Comparison of ENCODE assay signal across 15 cellular contexts in the genomic region with DNA sequence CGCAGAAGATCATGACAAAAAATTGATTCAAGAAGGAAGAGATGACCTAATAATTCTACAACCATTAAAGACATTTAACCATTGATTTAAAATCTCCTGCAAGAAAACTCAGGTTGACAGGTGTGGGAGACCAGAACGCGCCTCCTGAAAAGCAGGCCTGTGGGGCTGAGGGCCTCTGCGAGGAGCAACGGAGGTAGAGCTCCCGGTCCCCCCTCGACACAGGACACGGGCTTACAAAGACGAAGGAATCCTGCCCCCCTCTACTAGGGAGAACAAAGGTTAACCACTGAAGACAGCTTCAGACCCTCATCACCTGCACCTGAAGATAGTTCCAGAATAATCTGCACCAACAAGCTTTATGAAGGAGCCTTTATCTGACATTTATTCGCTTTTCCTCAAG. TPM values are rescaled to one million over a fixed set of nuclear protein-coding genes. Genes with fewer than 3 reads are reported as not detected.
DNase-seq lines count a peak whose midpoint lies in the region; ATAC-seq and TF ChIP-seq lines count a peak whose summit lies in the region.
"Had no signal": no experiment of that assay in that cellular context is flagged by ENCODE, and none has a peak within 500 bp of the region (broad histone marks: within the 10 kb centered on the region; RNA-seq: fewer than 3 reads in every experiment).

No MANE protein-coding gene starts in this region.

- H3K9me3 ChIP-seq in fibroblast of lung (ENCODE audit: control insufficient read depth, insufficient read depth, low read depth, low read length) (no peaks in the 10 kb centered on the region), prostate gland (no peaks in the 10 kb centered on the region), uterus (no peaks in the 10 kb centered on the region)
- H3K9me3 ChIP-seq in naive thymus-derived CD4-positive, alpha-beta T cell (ENCODE audit: control insufficient read depth in 2 of 3, low read length in 3 of 3), result no peaks in the 10 kb centered on the region

- no peaks in the 10 kb centered on the region for H3K36me3 Mint-ChIP-seq in naive thymus-derived CD4-positive, alpha-beta T cell
- H3K36me3 Mint-ChIP-seq: immature natural killer cell had no signal

- H3K4me3 Mint-ChIP-seq in naive thymus-derived CD4-positive, alpha-beta T cell, result no peak overlapping the region
- H3K4me3 Mint-ChIP-seq: immature natural killer cell had no signal

- H3K27me3 ChIP-seq in fibroblast of lung (ENCODE audit: control insufficient read depth, insufficient read depth, low read length) (no peaks in the 10 kb centered on the region), prostate gland (replicated peaks; ENCODE audit: insufficient read depth) (no peaks in the 10 kb centered on the region), uterus (no peaks in the 10 kb centered on the region)
- H3K27me3 ChIP-seq in naive thymus-derived CD4-positive, alpha-beta T cell (ENCODE audit: control insufficient read depth in 2 of 2, insufficient read depth in 2 of 2, low read length in 2 of 2), result no peaks in the 10 kb centered on the region

- no peaks in the 10 kb centered on the region for H3K9me3 Mint-ChIP-seq in naive thymus-derived CD4-positive, alpha-beta T cell
- H3K9me3 Mint-ChIP-seq: immature natural killer cell had no signal

- POLR2A ChIA-PET in naive thymus-derived CD4-positive, alpha-beta T cell (lab: Charles Lee), result no interaction called here

- peaks cover 0 to 15% (median 0%) of the 10 kb centered on the region in 5 donors for H3K27me3 Mint-ChIP-seq in naive thymus-derived CD4-positive, alpha-beta T cell

- no peaks in the 10 kb centered on the region for H4K20me1 ChIP-seq in fibroblast of lung (ENCODE audit: control insufficient read depth, extremely low read depth, insufficient read depth, low read length)

- H3K27ac ChIP-seq in fibroblast of lung (ENCODE audit: insufficient read depth, low read length), result no peak overlapping the region
- H3K27ac ChIP-seq in prostate gland, result peak overlapping the region; percentile 41 to 73
- peak overlapping the region; percentile 88 to 90 for H3K27ac ChIP-seq in uterus
- no peak overlapping the region for H3K27ac ChIP-seq in naive thymus-derived CD4-positive, alpha-beta T cell (ENCODE audit: low read depth, low read length)
- H3K27ac ChIP-seq: C4-2B had no signal

- H2AFZ ChIP-seq in fibroblast of lung (ENCODE audit: low read length), result peak overlapping the region; percentile 52

- peak; percentile 56 for DNase-seq in cardiac septum (ENCODE audit: low spot score)
- no peak for DNase-seq in Right ventricle myocardium superior
- no peak for DNase-seq in fibroblast of lung (ENCODE audit: low read depth in 2 of 2)
- DNase-seq in prostate gland (ENCODE audit: low spot score), result no peak
- no peak for DNase-seq in uterus
- DNase-seq in naive thymus-derived CD4-positive, alpha-beta T cell, result no peak
- DNase-seq in DMS53 (lab: John Stamatoyannopoulos, UW), result no peak
- no peak for DNase-seq in NCI-H226
- DNase-seq: activated CD4-positive, CD25-positive, alpha-beta regulatory T cell treated with anti-CD3 and anti-CD28 coated beads, Interleukin-2, amount 50 U/mL, for 72 hours; activated naive CD4-positive, alpha-beta T cell treated with Interleukin-2 at 50 U/mL for 16 hours; DND-41; immature natural killer cell; SHP77 had no signal

- no peaks in the 10 kb centered on the region for H3K79me2 ChIP-seq in fibroblast of lung (ENCODE audit: control insufficient read depth, insufficient read depth, low read length)

- H3K9ac ChIP-seq in fibroblast of lung (ENCODE audit: insufficient read depth, low read length), result no peak overlapping the region

- no peak for TF ChIP-seq CTCF in fibroblast of lung (conservative IDR thresholded peaks at IDR 0.05 in 1 of 2, IDR thresholded peaks at IDR 0.05 in 1 of 2; ENCODE audit: low read depth in 1 of 2, low read length in 2 of 2)
- TF ChIP-seq CTCF in prostate gland (IDR thresholded peaks at IDR 0.05), result no peak
- TF ChIP-seq CTCF in uterus (IDR thresholded peaks at IDR 0.05), result no peak

- H3K4me2 ChIP-seq in fibroblast of lung (ENCODE audit: extremely low read depth, insufficient read depth, low read length), result peak overlapping the region; percentile 2

- H3K27ac Mint-ChIP-seq in naive thymus-derived CD4-positive, alpha-beta T cell, result no peak overlapping the region

- H3K36me3 ChIP-seq in fibroblast of lung (ENCODE audit: control insufficient read depth, insufficient read depth, low read length) (no peaks in the 10 kb centered on the region), prostate gland (no peaks in the 10 kb centered on the region), uterus (no peaks in the 10 kb centered on the region)
- no peaks in the 10 kb centered on the region for H3K36me3 ChIP-seq in naive thymus-derived CD4-positive, alpha-beta T cell (ENCODE audit: control insufficient read depth in 2 of 3, insufficient read depth in 3 of 3, low read length in 3 of 3)

- ATAC-seq in Right ventricle myocardium superior (ENCODE audit: poor library complexity), result no peak
- ATAC-seq in naive thymus-derived CD4-positive, alpha-beta T cell, result no peak
- ATAC-seq: K562 had no signal

- H3K4me1 Mint-ChIP-seq in naive thymus-derived CD4-positive, alpha-beta T cell, result no peaks in the 10 kb centered on the region
- H3K4me1 Mint-ChIP-seq: immature natural killer cell had no signal

- H3K4me1 ChIP-seq in fibroblast of lung (ENCODE audit: control insufficient read depth, extremely low read depth, insufficient read depth, low read length) (peaks cover 3% of the 10 kb centered on the region), prostate gland (replicated peaks) (no peaks in the 10 kb centered on the region), uterus (no peaks in the 10 kb centered on the region)
- H3K4me1 ChIP-seq in naive thymus-derived CD4-positive, alpha-beta T cell (ENCODE audit: control insufficient read depth in 2 of 2, insufficient read depth in 2 of 2, low read length in 2 of 2), result no peaks in the 10 kb centered on the region

- intact Hi-C loops in cardiac septum (cut with DNase I), result no loop called here
- intact Hi-C loops in Right ventricle myocardium superior (cut with DNase I), result no loop called here
- intact Hi-C loops in prostate gland (cut with DNase I), result loop anchor here (2.0 kb wide), 1 partner anchor 17 kb away; no protein-coding TSS in a partner anchor
- intact Hi-C loops in uterus (cut with DNase I; ENCODE audit: low total_unique reads), result no loop called here
- intact Hi-C loops in naive thymus-derived CD4-positive, alpha-beta T cell (cut with micrococcal nuclease), result no loop called here

- 69% methylated on average over 10 of the region's 10 CpGs for WGBS in prostate gland

- H3K4me3 ChIP-seq in fibroblast of lung (replicated peaks in 1 of 4; ENCODE audit: control extremely low read depth in 1 of 4, insufficient read depth in 1 of 4, low read depth in 3 of 4, low read length in 4 of 4) (no peak overlapping the region), prostate gland (no peak overlapping the region), uterus (no peak overlapping the region)
- no peak overlapping the region for H3K4me3 ChIP-seq in naive thymus-derived CD4-positive, alpha-beta T cell (ENCODE audit: low read length)
- H3K4me3 ChIP-seq: K562 had no signal

- no peak for TF ChIP-seq POLR2A in prostate gland (IDR thresholded peaks at IDR 0.05)
- no peak for TF ChIP-seq POLR2A in uterus (IDR thresholded peaks at IDR 0.05)

- CTCF ChIA-PET in naive thymus-derived CD4-positive, alpha-beta T cell (lab: Charles Lee), result no interaction called here

RNA-seq across cellular contexts. Expression of gene INPP5A, which starts 55.9 kb away (rescaled TPM):
- total RNA-seq in cardiac septum (121 TPM), Right ventricle myocardium superior (99.1 TPM), fibroblast of lung (21.1 and 24.6 TPM in 2 replicates), prostate gland (10 to 100 TPM; 49.5 to 83.3 TPM), uterus (100 to 1,000 TPM in 1 of 4 donors, 10 to 100 TPM in 3; 22.5 to 160 (median 93.2) TPM)
- 36.3 and 39.9 TPM in 2 replicates for polyA plus RNA-seq in fibroblast of lung
- polyA plus RNA-seq in fibroblast of lung (2012), result 28.9 and 30.0 TPM in 2 replicates
- polyA minus RNA-seq in fibroblast of lung (ENCODE audit: low replicate concordance), result 25.3 and 34.8 TPM in 2 replicates
- total RNA-seq in naive thymus-derived CD4-positive, alpha-beta T cell, result 10 to 100 TPM; 15.5 to 30.7 (median 28.7) TPM
- polyA plus RNA-seq in naive thymus-derived CD4-positive, alpha-beta T cell, result 1 to 10 TPM in 1 of 2 donors, under 1 TPM in 1; 0.97 to 2.0 TPM

Comparison
In these comparisons a context has a peak if more than half of its experiments do, and no peak if none do; other contexts are left out.
1. H3K27ac ChIP-seq: peak in prostate gland (2 of 2) and uterus (2 of 2); none in fibroblast of lung (single experiment) and naive thymus-derived CD4-positive, alpha-beta T cell (single experiment).